In genomic region chr12:1552978-1553471, GRCh38 we compare ENCODE assay signal across 18 cellular contexts. TPM values are rescaled to one million over a fixed set of nuclear protein-coding genes. Genes with fewer than 3 reads are reported as not detected.
DNase-seq lines count a peak whose midpoint lies in the region; ATAC-seq, FAIRE-seq and TF ChIP-seq lines count a peak whose summit lies in the region.
"Had no signal": no experiment of that assay in that cellular context is flagged by ENCODE, and none has a peak within 500 bp of the region (broad histone marks: within the 10 kb centered on the region; RNA-seq: fewer than 3 reads in every experiment).

No MANE protein-coding gene starts in this region.

- peaks cover 86% of the 10 kb centered on the region for H3K79me2 ChIP-seq in fibroblast of lung (ENCODE audit: control insufficient read depth, insufficient read depth, low read length)

- DNase-seq in GM04503 (ENCODE audit: low read depth) (peak; percentile 98), NAMALWA (ENCODE audit: low spot score) (peak; percentile 62), fibroblast of lung (ENCODE audit: low read depth in 2 of 2) (peak in 1 of 2 donors; percentile 66), urothelium cell line (ENCODE audit: low spot score) (no peak), NCI-H82 (lab: John Stamatoyannopoulos, UW) (no peak)
- no peak for DNase-seq in activated naive CD4-positive, alpha-beta T cell treated with anti-CD3 and anti-CD28 coated beads for 36 hours
- DNase-seq: C1 segment of cervical spinal cord; GDM1; left ventricle myocardium inferior; MV-4-11; NCI-H2029; NCI-H510A; ovary; SJCRH30; stimulated activated CD4-positive, alpha-beta T cell treated with anti-CD3 and anti-CD28 coated beads, Interleukin-4, amount 100 ng/mL, for 1 hour had no signal

- no peak overlapping the region for H3K27ac Mint-ChIP-seq in activated naive CD4-positive, alpha-beta T cell treated with anti-CD3 and anti-CD28 coated beads for 36 hours
- H3K27ac Mint-ChIP-seq: activated T-helper 2 cell treated with anti-CD3 and anti-CD28 coated beads, Interferon-gamma antibody, Interleukin-2, Interleukin-4, amounts not matched to agents 10 μg/mL and 5 μg/mL and 100 μg/mL, durations not matched to agents 14 hours and 24 hours and 36 hours had no signal

- no peak for TF ChIP-seq CTCF in fibroblast of lung (conservative IDR thresholded peaks at IDR 0.05 in 1 of 2, IDR thresholded peaks at IDR 0.05 in 1 of 2; ENCODE audit: low read depth in 1 of 2, low read length in 2 of 2)

- H3K27me3 ChIP-seq in fibroblast of lung (ENCODE audit: control insufficient read depth, insufficient read depth, low read length) = no peaks in the 10 kb centered on the region
- H3K27me3 ChIP-seq: gastroesophageal sphincter, ovary, SJCRH30 had no signal

- peaks cover 3% of the 10 kb centered on the region for H3K27me3 Mint-ChIP-seq in activated naive CD4-positive, alpha-beta T cell treated with anti-CD3 and anti-CD28 coated beads for 36 hours (ENCODE audit: low read depth)

- H3K9me3 ChIP-seq in fibroblast of lung (ENCODE audit: control insufficient read depth, insufficient read depth, low read depth, low read length) = no peaks in the 10 kb centered on the region
- H3K9me3 ChIP-seq: gastroesophageal sphincter, left ventricle myocardium inferior, ovary, SJCRH30 had no signal

- no peak overlapping the region for H3K4me3 Mint-ChIP-seq in activated naive CD4-positive, alpha-beta T cell treated with anti-CD3 and anti-CD28 coated beads for 36 hours

- peak overlapping the region in 1 of 4 experiments; percentile 6 for H3K4me3 ChIP-seq in fibroblast of lung (replicated peaks in 1 of 4; ENCODE audit: control extremely low read depth in 1 of 4, insufficient read depth in 1 of 4, low read depth in 3 of 4, low read length in 4 of 4)
- H3K4me3 ChIP-seq: gastroesophageal sphincter, left ventricle myocardium inferior, ovary, SJCRH30 had no signal

- no peak overlapping the region for H3K4me2 ChIP-seq in fibroblast of lung (ENCODE audit: extremely low read depth, insufficient read depth, low read length)

- peak overlapping the region; percentile 24 for H3K27ac ChIP-seq in fibroblast of lung (ENCODE audit: insufficient read depth, low read length)
- H3K27ac ChIP-seq: gastroesophageal sphincter, left ventricle myocardium inferior, ovary, SJCRH30 had no signal

- CTCF ChIA-PET in activated naive CD4-positive, alpha-beta T cell treated with anti-CD3 and anti-CD28 coated beads for 36 hours (lab: Charles Lee) = no interaction called here

- H3K36me3 ChIP-seq in fibroblast of lung (ENCODE audit: control insufficient read depth, insufficient read depth, low read length) = peaks cover 2% of the 10 kb centered on the region
- H3K36me3 ChIP-seq: gastroesophageal sphincter, left ventricle myocardium inferior, ovary, SJCRH30 had no signal

- H3K9me3 Mint-ChIP-seq in activated naive CD4-positive, alpha-beta T cell treated with anti-CD3 and anti-CD28 coated beads for 36 hours = peaks cover 5% of the 10 kb centered on the region

- peaks cover 3% of the 10 kb centered on the region for H4K20me1 ChIP-seq in fibroblast of lung (ENCODE audit: control insufficient read depth, extremely low read depth, insufficient read depth, low read length)

- peaks cover 13% of the 10 kb centered on the region for H3K4me1 ChIP-seq in fibroblast of lung (ENCODE audit: control insufficient read depth, extremely low read depth, insufficient read depth, low read length)
- H3K4me1 ChIP-seq: gastroesophageal sphincter, left ventricle myocardium inferior had no signal

- ATAC-seq in activated CD4-positive, CD25-positive, alpha-beta regulatory T cell treated with anti-CD3 and anti-CD28 coated beads, Interleukin-2, amount 50 U/mL, for 24 hours = no peak
- ATAC-seq: gastroesophageal sphincter had no signal

- no peaks in the 10 kb centered on the region for H3K36me3 Mint-ChIP-seq in activated naive CD4-positive, alpha-beta T cell treated with anti-CD3 and anti-CD28 coated beads for 36 hours (ENCODE audit: low read depth)

- peaks cover 10% of the 10 kb centered on the region for H3K4me1 Mint-ChIP-seq in activated naive CD4-positive, alpha-beta T cell treated with anti-CD3 and anti-CD28 coated beads for 36 hours (ENCODE audit: low read depth)

- FAIRE-seq in urothelium cell line (lab: Jason Lieb, UNC) = peak; percentile 17

- no peak overlapping the region for H2AFZ ChIP-seq in fibroblast of lung (ENCODE audit: low read length)

- intact Hi-C loops in activated naive CD4-positive, alpha-beta T cell treated with anti-CD3 and anti-CD28 coated beads for 36 hours (cut with micrococcal nuclease) = no loop called here

- H3K9ac ChIP-seq in fibroblast of lung (ENCODE audit: insufficient read depth, low read length) = no peak overlapping the region

RNA-seq across cellular contexts. Expression of gene FBXL14, which starts 41.4 kb away (rescaled TPM):
- 6.4 TPM in 2 replicates for total RNA-seq in fibroblast of lung
- 2.6 and 3.7 TPM in 2 replicates for polyA plus RNA-seq in fibroblast of lung
- polyA plus RNA-seq in fibroblast of lung (2012) = 3.0 and 4.7 TPM in 2 replicates
- polyA minus RNA-seq in fibroblast of lung (ENCODE audit: low replicate concordance) = 5.9 and 6.7 TPM in 2 replicates
- total RNA-seq in activated naive CD4-positive, alpha-beta T cell treated with anti-CD3 and anti-CD28 coated beads for 36 hours = 10 to 100 TPM; 11.4 to 11.9 TPM

Comparison
In these comparisons a context has a peak if more than half of its experiments do, and no peak if none do; other contexts are left out.
1. DNase-seq: peak in GM04503 (single experiment) and NAMALWA (single experiment); none in urothelium cell line (single experiment), NCI-H82 (single experiment) and activated naive CD4-positive, alpha-beta T cell treated with anti-CD3 and anti-CD28 coated beads for 36 hours (single experiment).